ENCODE assay signal across 17 cellular contexts in genomic region chr6:18326001-18326400, GRCh38.
A peak's percentile ranks its signal among the peaks of the same experiment; 100 is the strongest.
DNase-seq lines count a peak whose midpoint lies in the region; ATAC-seq, FAIRE-seq and TF ChIP-seq lines count a peak whose summit lies in the region.
"Had no signal": no experiment of that assay in that cellular context is flagged by ENCODE, and none has a peak within 500 bp of the region (broad histone marks: within the 10 kb centered on the region; RNA-seq: fewer than 3 reads in every experiment).

No MANE protein-coding gene starts in this region.

- no peak overlapping the region for H3K4me2 ChIP-seq in Karpas-422 (ENCODE audit: low read depth, low read length, poor library complexity, severe bottlenecking)

- H3K9ac ChIP-seq in Karpas-422 (ENCODE audit: low read length): no peak overlapping the region

- H3K36me3 ChIP-seq in Karpas-422 (ENCODE audit: insufficient read depth, low read length): no peaks in the 10 kb centered on the region
- H3K36me3 ChIP-seq in bronchial epithelial cell (ENCODE audit: control insufficient read depth, insufficient read depth, low read length): no peaks in the 10 kb centered on the region
- no peaks in the 10 kb centered on the region for H3K36me3 ChIP-seq in pancreas
- H3K36me3 ChIP-seq in sigmoid colon: no peaks in the 10 kb centered on the region

- H3K27me3 ChIP-seq in Karpas-422 (ENCODE audit: low read length) (no peaks in the 10 kb centered on the region), bronchial epithelial cell (ENCODE audit: control insufficient read depth, insufficient read depth, low read length) (no peaks in the 10 kb centered on the region), pancreas (no peaks in the 10 kb centered on the region), sigmoid colon (no peaks in the 10 kb centered on the region)

- H4K20me1 ChIP-seq in Karpas-422 (ENCODE audit: insufficient read depth, low read depth, low read length): no peaks in the 10 kb centered on the region

- no peaks in the 10 kb centered on the region for H3K79me2 ChIP-seq in Karpas-422 (ENCODE audit: low read length)

- FAIRE-seq in bronchial epithelial cell (lab: Jason Lieb, UNC): no peak
- no peak for FAIRE-seq in RCC 7860 (lab: Jason Lieb, UNC)
- FAIRE-seq in pancreas (lab: Jason Lieb, UNC): no peak
- FAIRE-seq: A204.1 had no signal

- 83 to 88% methylated on average over 2 of the region's 2 CpGs for WGBS in pancreas, 2 donors
- 80 to 82% methylated on average over 2 of the region's 2 CpGs for WGBS in sigmoid colon, 2 donors

- DNase-seq in CD14-positive monocyte (ENCODE audit: low spot score): no peak
- DNase-seq in Karpas-422: peak; percentile 19
- DNase-seq in bronchial epithelial cell (ENCODE audit: low read depth): peak; percentile 64
- no peak for DNase-seq in RCC 7860 (ENCODE audit: low spot score)
- DNase-seq in pancreas: no peak
- DNase-seq in sigmoid colon: no peak
- DNase-seq: C1 segment of cervical spinal cord, KBM-7, NCI-H1436, NCI-H2081, NCI-H774 had no signal

- 0 out of 2 replicates have a peak overlapping the region, but pooled peaks have one; percentile 1 for H2AFZ ChIP-seq in Karpas-422 (ENCODE audit: low read length)

- H3K4me1 ChIP-seq in Karpas-422 (ENCODE audit: low read length) (peaks cover 76% of the 10 kb centered on the region), pancreas (peaks cover 0 to 5% (median 0%) of the 10 kb centered on the region in 3 donors), sigmoid colon (peaks cover 0 to 11% (median 0%) of the 10 kb centered on the region in 4 donors)

- H3K27ac ChIP-seq in Karpas-422 (ENCODE audit: low read length) (peak overlapping the region; percentile 24; the same call in 1 of the 2 replicates), pancreas (no peak overlapping the region), sigmoid colon (no peak overlapping the region)

- peaks cover 46% of the 10 kb centered on the region for H3K4me1 Mint-ChIP-seq in CD14-positive monocyte
- peaks cover 19% of the 10 kb centered on the region for H3K4me1 Mint-ChIP-seq in nephron

- intact Hi-C loops in CD14-positive monocyte (cut with micrococcal nuclease): loop anchor here (2.0 to 10.0 kb wide), 4 partner anchors 59 to 179 kb away; partner anchors contain the start of genes RNF144B (in 2 of the 2) and DEK (in 1 of the 2)
- intact Hi-C loops in pancreas (cut with DNase I): loop anchor here in 2 of 3 donors (5.0 to 10.0 kb wide), 2 partner anchors 169 to 176 kb away; no protein-coding TSS in a partner anchor
- intact Hi-C loops in sigmoid colon (cut with DNase I): no loop called here

- H3K36me3 Mint-ChIP-seq in CD14-positive monocyte: no peaks in the 10 kb centered on the region
- no peaks in the 10 kb centered on the region for H3K36me3 Mint-ChIP-seq in nephron (ENCODE audit: low read depth)

- H3K9me2 ChIP-seq in Karpas-422 (replicated peaks; ENCODE audit: insufficient read depth, low read length): no peaks in the 10 kb centered on the region

- H3K4me3 ChIP-seq in Karpas-422 (ENCODE audit: low read length): no peak overlapping the region
- no peak overlapping the region for H3K4me3 ChIP-seq in bronchial epithelial cell (ENCODE audit: low read depth, low read length)
- H3K4me3 ChIP-seq in pancreas: no peak overlapping the region
- no peak overlapping the region for H3K4me3 ChIP-seq in sigmoid colon

- H3K4me3 Mint-ChIP-seq in CD14-positive monocyte (no peak overlapping the region), nephron (no peak overlapping the region)

- H3K27ac Mint-ChIP-seq in CD14-positive monocyte: peak overlapping the region; percentile 18 to 76 (median 39)
- H3K27ac Mint-ChIP-seq in nephron: peak overlapping the region in 2 of 3 experiments; percentile 21 to 29

- TF ChIP-seq CTCF in CD14-positive monocyte (IDR thresholded peaks at IDR 0.05) (no peak), bronchial epithelial cell (IDR thresholded peaks at IDR 0.05; ENCODE audit: insufficient read depth, low read length, severe bottlenecking) (no peak), nephron (IDR thresholded peaks at IDR 0.05; ENCODE audit: unreplicated experiment in 3 of 3) (no peak), pancreas (IDR thresholded peaks at IDR 0.05) (no peak), sigmoid colon (IDR thresholded peaks at IDR 0.05) (no peak)

- peaks cover 0 to 2% (median 0%) of the 10 kb centered on the region in 3 donors for H3K27me3 Mint-ChIP-seq in CD14-positive monocyte (ENCODE audit: low read depth in 3 of 3)
- H3K27me3 Mint-ChIP-seq in nephron (ENCODE audit: low read depth): no peaks in the 10 kb centered on the region

- H3K9me3 Mint-ChIP-seq in CD14-positive monocyte (no peaks in the 10 kb centered on the region), nephron (no peaks in the 10 kb centered on the region)

- no peak for TF ChIP-seq POLR2A in sigmoid colon (IDR thresholded peaks at IDR 0.05)

- no peak for TF ChIP-seq EP300 in sigmoid colon (IDR thresholded peaks at IDR 0.05)

- no peak for ATAC-seq in pancreas
- no peak for ATAC-seq in activated CD4-positive, CD25-positive, alpha-beta regulatory T cell treated with anti-CD3 and anti-CD28 coated beads, Interleukin-2, amount 50 U/mL, for 24 hours
- ATAC-seq: HCT116, Panc1, Right ventricle myocardium inferior had no signal

- H3K9me3 ChIP-seq in Karpas-422 (ENCODE audit: low read length) (no peaks in the 10 kb centered on the region), pancreas (no peaks in the 10 kb centered on the region), sigmoid colon (no peaks in the 10 kb centered on the region)

Comparison
In these comparisons a context has a peak if more than half of its experiments do, and no peak if none do; other contexts are left out.
1. DNase-seq: peak in Karpas-422 (single experiment) and bronchial epithelial cell (single experiment); none in CD14-positive monocyte (single experiment), RCC 7860 (single experiment), pancreas (0 of 6) and sigmoid colon (single experiment).